Comparison of ENCODE assay signal across 11 cellular contexts in genomic region chr7:148694631-148695030, GRCh38.
"Had no signal": no experiment of that assay in that cellular context is flagged by ENCODE, and none has a peak within 500 bp of the region (broad histone marks: within the 10 kb centered on the region; RNA-seq: fewer than 3 reads in every experiment).

No MANE protein-coding gene starts in this region.

- ATAC-seq: GM23338, HCT116 had no signal

- FAIRE-seq: H1, H54 had no signal

- H3K36me3 ChIP-seq: HAP-1 had no signal

- H3K27ac ChIP-seq: GM23248 had no signal

- H3K9me3 ChIP-seq: HAP-1 had no signal

- DNase-seq: GM23248, GOT3, H7, H9, HCEC 1CT, HFFc6 had no signal

- H3K4me3 ChIP-seq: GM23248, GM23338, HAP-1 had no signal
